Comparison of ENCODE assay signal across 13 cellular contexts in genomic region chr1:214452152-214452806, GRCh38.
DNase-seq lines count a peak whose midpoint lies in the region; ATAC-seq and TF ChIP-seq lines count a peak whose summit lies in the region.
"Had no signal": no experiment of that assay in that cellular context is flagged by ENCODE, and none has a peak within 500 bp of the region (broad histone marks: within the 10 kb centered on the region; RNA-seq: fewer than 3 reads in every experiment).

No MANE protein-coding gene starts in this region.

- no peak overlapping the region for H3K4me3 Mint-ChIP-seq in activated T-helper 2 cell treated with anti-CD3 and anti-CD28 coated beads, Interferon-gamma antibody, Interleukin-2, Interleukin-4, amounts not matched to agents 10 μg/mL and 5 μg/mL and 100 μg/mL, durations not matched to agents 14 hours and 24 hours and 36 hours (ENCODE audit: low read depth)

- peaks cover 83% of the 10 kb centered on the region for H3K4me1 Mint-ChIP-seq in activated T-helper 2 cell treated with anti-CD3 and anti-CD28 coated beads, Interferon-gamma antibody, Interleukin-2, Interleukin-4, amounts not matched to agents 10 μg/mL and 5 μg/mL and 100 μg/mL, durations not matched to agents 14 hours and 24 hours and 36 hours (ENCODE audit: low read depth)

- peak overlapping the region; percentile 50 for H3K4me2 ChIP-seq in GM23248 (ENCODE audit: unreplicated experiment)

- intact Hi-C loops in activated T-helper 2 cell treated with anti-CD3 and anti-CD28 coated beads, Interferon-gamma antibody, Interleukin-2, Interleukin-4, amounts not matched to agents 10 μg/mL and 5 μg/mL and 100 μg/mL, durations not matched to agents 14 hours and 24 hours and 36 hours (cut with micrococcal nuclease) = no loop called here

- H3K9me3 ChIP-seq in GM23248 (ENCODE audit: low read depth) = no peaks in the 10 kb centered on the region

- ATAC-seq in HG03432 (IDR thresholded peaks at IDR 0.05; ENCODE audit: unreplicated experiment) = no peak
- ATAC-seq in HG03196 (IDR thresholded peaks at IDR 0.05; ENCODE audit: unreplicated experiment) = no peak
- ATAC-seq in GM19351 (IDR thresholded peaks at IDR 0.05; ENCODE audit: unreplicated experiment) = no peak

- H3K4me3 ChIP-seq in ACC112 (ENCODE audit: low read depth, low read length) (no peak overlapping the region), GM23248 (no peak overlapping the region; the same call in 1 of the 2 replicates), foreskin fibroblast (ENCODE audit: low read depth in 1 of 2, low read length in 2 of 2) (no peak overlapping the region)

- H3K36me3 ChIP-seq in ACC112 (ENCODE audit: insufficient read depth, low read length) = peaks cover 10% of the 10 kb centered on the region
- 0 out of 2 replicates have a peak, but pooled peaks cover 3% of the 10 kb centered on the region for H3K36me3 ChIP-seq in GM23248 (ENCODE audit: low read depth)

- in situ Hi-C loops in GM23248 (cut with MboI) = no loop called here

- no peaks in the 10 kb centered on the region for H3K27me3 ChIP-seq in ACC112 (ENCODE audit: insufficient read depth, low read length)
- no peaks in the 10 kb centered on the region for H3K27me3 ChIP-seq in GM23248 (replicated peaks; ENCODE audit: insufficient read depth)

- H3K9me3 Mint-ChIP-seq in activated T-helper 2 cell treated with anti-CD3 and anti-CD28 coated beads, Interferon-gamma antibody, Interleukin-2, Interleukin-4, amounts not matched to agents 10 μg/mL and 5 μg/mL and 100 μg/mL, durations not matched to agents 14 hours and 24 hours and 36 hours = peaks cover 8% of the 10 kb centered on the region

- no peaks in the 10 kb centered on the region for H3K27me3 Mint-ChIP-seq in activated T-helper 2 cell treated with anti-CD3 and anti-CD28 coated beads, Interferon-gamma antibody, Interleukin-2, Interleukin-4, amounts not matched to agents 10 μg/mL and 5 μg/mL and 100 μg/mL, durations not matched to agents 14 hours and 24 hours and 36 hours (ENCODE audit: low read depth)

- H3K79me2 ChIP-seq in ACC112 (ENCODE audit: control insufficient read depth, insufficient read depth, low read length, unreplicated experiment) (peaks cover 74% of the 10 kb centered on the region), GM23248 (ENCODE audit: insufficient read depth) (peaks cover 95% of the 10 kb centered on the region)

- no peaks in the 10 kb centered on the region for H3K9me2 ChIP-seq in GM23248 (ENCODE audit: insufficient read depth)

- WGBS in GM23248 (ENCODE audit: low coverage in 1 of 2, low lambda C conversion rate in 2 of 2, missing lambda C conversion rate in 2 of 2), 2 experiments = 98 to 99% methylated on average over 10 of the region's 10 CpGs

- no peak overlapping the region for H3K9ac ChIP-seq in GM23248

- H3F3A ChIP-seq in GM23248 (ENCODE audit: insufficient read depth) = peaks cover 82% of the 10 kb centered on the region

- peak; percentile 5 for TF ChIP-seq CTCF in foreskin fibroblast (IDR thresholded peaks at IDR 0.05; ENCODE audit: low read depth, low read length)

- H3K27ac ChIP-seq in ACC112 (ENCODE audit: low read depth, low read length) = peak overlapping the region; percentile 78
- peak overlapping the region; percentile 62 for H3K27ac ChIP-seq in GM23248

- H3K36me3 Mint-ChIP-seq in activated T-helper 2 cell treated with anti-CD3 and anti-CD28 coated beads, Interferon-gamma antibody, Interleukin-2, Interleukin-4, amounts not matched to agents 10 μg/mL and 5 μg/mL and 100 μg/mL, durations not matched to agents 14 hours and 24 hours and 36 hours (ENCODE audit: low read depth) = peaks cover 69% of the 10 kb centered on the region

- H2AFZ ChIP-seq in ACC112 (ENCODE audit: low read length, unreplicated experiment) (no peak overlapping the region), GM23248 (no peak overlapping the region)

- peak overlapping the region; percentile 83 for H3K27ac Mint-ChIP-seq in activated T-helper 2 cell treated with anti-CD3 and anti-CD28 coated beads, Interferon-gamma antibody, Interleukin-2, Interleukin-4, amounts not matched to agents 10 μg/mL and 5 μg/mL and 100 μg/mL, durations not matched to agents 14 hours and 24 hours and 36 hours

- peaks cover 7% of the 10 kb centered on the region; the same call in 1 of the 2 replicates for H4K20me1 ChIP-seq in GM23248 (ENCODE audit: insufficient read depth)

- DNase-seq in GM23248 (no peak), foreskin fibroblast (no peak), SHP77 (lab: John Stamatoyannopoulos, UW) (no peak)
- no peak for DNase-seq in activated T-helper 2 cell treated with anti-CD3 and anti-CD28 coated beads, Interferon-gamma antibody, Interleukin-2, Interleukin-4, amounts not matched to agents 10 μg/mL and 5 μg/mL and 100 μg/mL, durations not matched to agents 14 hours and 24 hours and 36 hours (ENCODE audit: low spot score)
- DNase-seq: activated CD4-positive, CD25-positive, alpha-beta regulatory T cell; activated T-cell treated with anti-CD3 and anti-CD28 coated beads for 4 hours; C1 segment of cervical spinal cord; GOT3; kidney had no signal

- H3K4me1 ChIP-seq in ACC112 (ENCODE audit: control insufficient read depth, insufficient read depth, low read length, unreplicated experiment) = peaks cover 74% of the 10 kb centered on the region
- peaks cover 72% of the 10 kb centered on the region for H3K4me1 ChIP-seq in GM23248 (ENCODE audit: insufficient read depth)
